1 cellular context compared by ENCODE assay signal in genomic region chr19:40585241-40585640, GRCh38.
TF ChIP-seq lines count a peak whose summit lies in the region.

No MANE protein-coding gene starts in this region.

TF ChIP-seq in endothelial cell of umbilical vein, 7 proteins besides CTCF, POLR2A, EP300 and RAD21:
- TF ChIP-seq POLR2AphosphoS5 (IDR thresholded peaks at IDR 0.05; ENCODE audit: insufficient read depth, low read depth, low read length) = no peak
- TF ChIP-seq GATA2 (IDR thresholded peaks at IDR 0.05; ENCODE audit: insufficient read depth, insufficient read length, low read depth, low read length) = no peak
- no peak for TF ChIP-seq FOS (IDR thresholded peaks at IDR 0.05; ENCODE audit: borderline replicate concordance, insufficient read depth, low read length)
- no peak for TF ChIP-seq EZH2 (IDR thresholded peaks at IDR 0.05; ENCODE audit: borderline replicate concordance, low read depth, low read length, severe bottlenecking)
- TF ChIP-seq JUN (IDR thresholded peaks at IDR 0.05; ENCODE audit: borderline replicate concordance, insufficient read depth, insufficient read length, low read depth) = no peak
- no peak for TF ChIP-seq MYC (IDR thresholded peaks at IDR 0.05; ENCODE audit: low read depth, low read length)
- TF ChIP-seq, protein P1, sequence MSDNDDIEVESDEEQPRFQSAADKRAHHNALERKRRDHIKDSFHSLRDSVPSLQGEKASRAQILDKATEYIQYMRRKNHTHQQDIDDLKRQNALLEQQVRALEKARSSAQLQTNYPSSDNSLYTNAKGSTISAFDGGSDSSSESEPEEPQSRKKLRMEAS (IDR thresholded peaks at IDR 0.05; ENCODE audit: insufficient read depth, insufficient read length) = no peak
